9 cellular contexts compared by ENCODE assay signal in genomic region chr10:69789164-69789576, GRCh38. TPM values are rescaled to one million over a fixed set of nuclear protein-coding genes. Genes with fewer than 3 reads are reported as not detected.
DNase-seq lines count a peak whose midpoint lies in the region; ATAC-seq, FAIRE-seq and TF ChIP-seq lines count a peak whose summit lies in the region.
"Had no signal": no experiment of that assay in that cellular context is flagged by ENCODE, and none has a peak within 500 bp of the region (broad histone marks: within the 10 kb centered on the region; RNA-seq: fewer than 3 reads in every experiment).

No MANE protein-coding gene starts in this region.

- WGBS in transverse colon (ENCODE audit: low coverage in 1 of 2), 2 donors = 61 to 65% methylated on average over 3 to 4 of the region's 4 CpGs
- WGBS in small intestine, 3 donors = 61 to 70% (median 63%) methylated on average over 4 of the region's 4 CpGs

- no peak for ATAC-seq in activated naive CD4-positive, alpha-beta T cell treated with anti-CD3 and anti-CD28 coated beads, Interleukin-2, amount 50 U/mL, for 72 hours

- no peak overlapping the region for H3K4me3 ChIP-seq in WERI-Rb-1 (ENCODE audit: low read depth, low read length)
- H3K4me3 ChIP-seq in transverse colon = no peak overlapping the region
- no peak overlapping the region for H3K4me3 ChIP-seq in small intestine (ENCODE audit: low read depth in 1 of 2, low read length in 2 of 2)
- H3K4me3 ChIP-seq: BLaER1 treated with 17β-estradiol and CSF1 and Interleukin-3, amounts not matched to agents 10 nM and 100 nM had no signal

- H3K9me3 Mint-ChIP-seq in activated naive CD4-positive, alpha-beta T cell treated with anti-CD3 and anti-CD28 coated beads for 36 hours = no peaks in the 10 kb centered on the region
- peaks cover 0 to 5% of the 10 kb centered on the region in 2 donors for H3K9me3 Mint-ChIP-seq in activated naive CD4-positive, alpha-beta T cell treated with anti-CD3 and anti-CD28 coated beads, Interleukin-2, amount 50 U/mL, for 72 hours

- in situ Hi-C loops in transverse colon (cut with MboI; ENCODE audit: low pct_ligation_motif_present in 1 of 4, low pct_unique_long_range_greater_than_20kb in 1 of 4, low sequenced_read_pairs in 3 of 4) = no loop called here

- DNase-seq in activated naive CD4-positive, alpha-beta T cell treated with anti-CD3 and anti-CD28 coated beads for 36 hours = peak; percentile 14
- no peak for DNase-seq in activated naive CD4-positive, alpha-beta T cell treated with anti-CD3 and anti-CD28 coated beads, Interleukin-2, amount 50 U/mL, for 72 hours (ENCODE audit: low spot score in 2 of 2)
- no peak for DNase-seq in WERI-Rb-1
- peak; percentile 76 for DNase-seq in iPS-NIHi7 (ENCODE audit: extremely low spot score)
- DNase-seq in transverse colon = no peak
- no peak for DNase-seq in small intestine
- DNase-seq in SIG-M5 (lab: John Stamatoyannopoulos, UW) = no peak
- DNase-seq in posterior vena cava (ENCODE audit: low spot score) = no peak

- peaks cover 3% of the 10 kb centered on the region for H3K27me3 Mint-ChIP-seq in activated naive CD4-positive, alpha-beta T cell treated with anti-CD3 and anti-CD28 coated beads for 36 hours (ENCODE audit: low read depth)

- H3K36me3 ChIP-seq in WERI-Rb-1 = no peaks in the 10 kb centered on the region
- no peaks in the 10 kb centered on the region for H3K36me3 ChIP-seq in transverse colon
- no peaks in the 10 kb centered on the region for H3K36me3 ChIP-seq in small intestine (ENCODE audit: control insufficient read depth in 2 of 2, insufficient read depth in 2 of 2, low read length in 2 of 2)
- H3K36me3 ChIP-seq: BLaER1 treated with 17β-estradiol and CSF1 and Interleukin-3, amounts not matched to agents 10 nM and 100 nM had no signal

- H3K4me1 Mint-ChIP-seq in activated naive CD4-positive, alpha-beta T cell treated with anti-CD3 and anti-CD28 coated beads for 36 hours (ENCODE audit: low read depth) = no peaks in the 10 kb centered on the region

- FAIRE-seq in small intestine (lab: Jason Lieb, UNC) = no peak

- H3K4me1 ChIP-seq in transverse colon (peaks cover 0 to 3% (median 1%) of the 10 kb centered on the region in 4 donors), small intestine (ENCODE audit: control insufficient read depth in 2 of 2, insufficient read depth in 1 of 2, low read depth in 1 of 2, low read length in 1 of 2) (no peaks in the 10 kb centered on the region)
- H3K4me1 ChIP-seq: BLaER1 treated with 17β-estradiol and CSF1 and Interleukin-3, amounts not matched to agents 10 nM and 100 nM had no signal

- no peak overlapping the region for H3K27ac Mint-ChIP-seq in activated naive CD4-positive, alpha-beta T cell treated with anti-CD3 and anti-CD28 coated beads for 36 hours
- no peak overlapping the region for H3K27ac Mint-ChIP-seq in activated naive CD4-positive, alpha-beta T cell treated with anti-CD3 and anti-CD28 coated beads, Interleukin-2, amount 50 U/mL, for 72 hours

- no peak for TF ChIP-seq POLR2A in transverse colon (IDR thresholded peaks at IDR 0.05)

- CTCF ChIA-PET in activated naive CD4-positive, alpha-beta T cell treated with anti-CD3 and anti-CD28 coated beads for 36 hours (lab: Charles Lee) = interaction anchor here (0.6 to 4.9 kb wide), 6 partner anchors 17 to 706 kb away, joined by 3 to 41 read pairs (median 4); no protein-coding TSS in a partner anchor

- no peaks in the 10 kb centered on the region for H3K27me3 ChIP-seq in WERI-Rb-1 (ENCODE audit: insufficient read depth, low read depth, severe bottlenecking)
- H3K27me3 ChIP-seq in transverse colon = no peaks in the 10 kb centered on the region
- no peaks in the 10 kb centered on the region for H3K27me3 ChIP-seq in small intestine (ENCODE audit: control insufficient read depth in 2 of 2, insufficient read depth in 2 of 2, low read length in 2 of 2)
- H3K27me3 ChIP-seq: BLaER1 treated with 17β-estradiol and CSF1 and Interleukin-3, amounts not matched to agents 10 nM and 100 nM had no signal

- no peak overlapping the region for H3K4me3 Mint-ChIP-seq in activated naive CD4-positive, alpha-beta T cell treated with anti-CD3 and anti-CD28 coated beads for 36 hours

- TF ChIP-seq EP300 in transverse colon (IDR thresholded peaks at IDR 0.05; ENCODE audit: low read depth) = no peak

- no peaks in the 10 kb centered on the region for H3K36me3 Mint-ChIP-seq in activated naive CD4-positive, alpha-beta T cell treated with anti-CD3 and anti-CD28 coated beads for 36 hours (ENCODE audit: low read depth)
- no peaks in the 10 kb centered on the region for H3K36me3 Mint-ChIP-seq in activated naive CD4-positive, alpha-beta T cell treated with anti-CD3 and anti-CD28 coated beads, Interleukin-2, amount 50 U/mL, for 72 hours

- TF ChIP-seq CTCF in WERI-Rb-1 (IDR thresholded peaks at IDR 0.05; ENCODE audit: low read depth, low read length) (peak; percentile 81), transverse colon (IDR thresholded peaks at IDR 0.05) (peak; percentile 49 to 65 (median 55))

- H3K9me3 ChIP-seq in WERI-Rb-1 (ENCODE audit: severe bottlenecking) = peaks cover 3% of the 10 kb centered on the region
- no peaks in the 10 kb centered on the region for H3K9me3 ChIP-seq in transverse colon
- no peaks in the 10 kb centered on the region for H3K9me3 ChIP-seq in small intestine (ENCODE audit: control insufficient read depth, low read depth)

- H3K27ac ChIP-seq in WERI-Rb-1 = no peak overlapping the region
- H3K27ac ChIP-seq in transverse colon = peak overlapping the region in 1 of 4 donors; percentile 29
- H3K27ac ChIP-seq in small intestine (ENCODE audit: low read depth in 1 of 2, low read length in 1 of 2) = no peak overlapping the region
- H3K27ac ChIP-seq: BLaER1 treated with 17β-estradiol and CSF1 and Interleukin-3, amounts not matched to agents 10 nM and 100 nM had no signal

- intact Hi-C loops in activated naive CD4-positive, alpha-beta T cell treated with anti-CD3 and anti-CD28 coated beads for 36 hours (cut with micrococcal nuclease) = loop anchor here (5.0 kb wide), 1 partner anchor 168 kb away; no protein-coding TSS in a partner anchor
- intact Hi-C loops in transverse colon (cut with DNase I; ENCODE audit: low total_unique reads) (no loop called here), posterior vena cava (cut with DNase I) (no loop called here)

RNA-seq across cellular contexts. Expression of gene COL13A1, which starts 12.5 kb away (rescaled TPM):
- total RNA-seq in activated naive CD4-positive, alpha-beta T cell treated with anti-CD3 and anti-CD28 coated beads for 36 hours = not detected
- not detected for total RNA-seq in activated naive CD4-positive, alpha-beta T cell treated with anti-CD3 and anti-CD28 coated beads, Interleukin-2, amount 50 U/mL, for 72 hours
- total RNA-seq in transverse colon = 1 to 10 TPM in 3 of 4 donors, under 1 TPM in 1; 0.68 to 8.2 (median 2.1) TPM
- polyA plus RNA-seq in small intestine = under 1 TPM; 0.45 to 0.66 (median 0.54) TPM
- total RNA-seq in posterior vena cava = 1 to 10 TPM in 1 of 2 donors, under 1 TPM in 1; 0.48 to 1.3 TPM

Comparison
In these comparisons a context has a peak if more than half of its experiments do, and no peak if none do; other contexts are left out.
1. DNase-seq: peak in activated naive CD4-positive, alpha-beta T cell treated with anti-CD3 and anti-CD28 coated beads for 36 hours (single experiment) and iPS-NIHi7 (single experiment); none in activated naive CD4-positive, alpha-beta T cell treated with anti-CD3 and anti-CD28 coated beads, Interleukin-2, amount 50 U/mL, for 72 hours (0 of 2), WERI-Rb-1 (single experiment), transverse colon (single experiment), small intestine (single experiment), SIG-M5 (single experiment) and posterior vena cava (single experiment).